2 cellular contexts compared by ENCODE assay signal in the genomic region with DNA sequence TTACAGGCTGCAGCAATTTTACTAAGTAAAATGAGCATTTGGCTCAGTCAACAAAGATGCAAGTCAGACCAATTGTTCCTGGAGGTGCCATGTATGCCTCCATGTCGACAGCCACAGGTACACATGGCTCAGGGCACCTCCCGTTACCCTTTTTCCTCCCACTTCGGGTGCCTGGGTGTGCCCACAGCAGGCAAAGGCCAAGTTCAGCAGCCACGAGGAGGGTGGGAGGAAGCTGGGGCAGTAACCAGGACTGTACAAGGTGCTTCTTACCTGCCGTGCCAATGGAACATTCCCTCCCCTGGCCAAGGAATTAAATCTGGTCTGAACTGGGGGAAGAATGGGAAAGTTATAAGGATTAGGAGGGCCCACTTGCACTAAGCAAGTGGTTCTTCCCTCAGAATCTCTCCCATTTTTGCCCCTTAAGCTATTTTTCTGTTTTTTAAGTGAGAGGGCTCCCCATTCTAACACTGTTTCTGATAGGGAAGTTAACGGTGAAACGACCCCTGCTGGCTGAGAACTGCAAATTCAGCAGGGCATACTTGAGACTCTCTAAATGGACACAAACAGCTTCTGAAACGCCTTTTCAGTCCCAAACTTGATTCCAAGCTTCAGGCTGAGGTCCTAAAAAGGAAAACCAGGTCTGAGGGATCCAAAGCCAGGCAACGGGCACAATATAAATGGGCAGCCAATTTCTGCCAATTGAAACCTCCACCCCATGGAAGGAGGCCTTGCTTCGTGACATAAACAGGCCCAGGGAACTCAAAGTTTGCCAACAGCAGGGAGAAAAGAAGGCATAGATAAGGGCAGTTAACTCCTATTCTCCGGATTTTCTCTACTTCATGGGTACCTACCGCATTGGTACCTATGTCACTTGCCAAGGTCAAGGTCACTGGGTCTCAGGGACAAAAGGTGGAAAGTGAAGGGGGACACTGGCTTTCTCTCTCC.
TF ChIP-seq lines count a peak whose summit lies in the region.

No MANE protein-coding gene starts in this region.

TF ChIP-seq in WTC11, 78 proteins besides CTCF, POLR2A, EP300 and RAD21 (continued from another document):
- TF ChIP-seq STAT6 (CRISPR knock-in tag; conservative IDR thresholded peaks at IDR 0.05; ENCODE audit: low read depth), result no peak

TF ChIP-seq in liver, 16 proteins besides CTCF, POLR2A, EP300 and RAD21 (continued from another document):
- TF ChIP-seq, protein P1, sequence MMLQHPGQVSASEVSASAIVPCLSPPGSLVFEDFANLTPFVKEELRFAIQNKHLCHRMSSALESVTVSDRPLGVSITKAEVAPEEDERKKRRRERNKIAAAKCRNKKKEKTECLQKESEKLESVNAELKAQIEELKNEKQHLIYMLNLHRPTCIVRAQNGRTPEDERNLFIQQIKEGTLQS (IDR thresholded peaks at IDR 0.05), result no peak
- no peak for TF ChIP-seq HNF4G (IDR thresholded peaks at IDR 0.05)
- no peak for TF ChIP-seq FOXA1 (IDR thresholded peaks at IDR 0.05)
- no peak for TF ChIP-seq HNF4A (conservative IDR thresholded peaks at IDR 0.05)
- no peak for TF ChIP-seq MAX (IDR thresholded peaks at IDR 0.05)
